35 cellular contexts compared by ENCODE assay signal in the genomic region with DNA sequence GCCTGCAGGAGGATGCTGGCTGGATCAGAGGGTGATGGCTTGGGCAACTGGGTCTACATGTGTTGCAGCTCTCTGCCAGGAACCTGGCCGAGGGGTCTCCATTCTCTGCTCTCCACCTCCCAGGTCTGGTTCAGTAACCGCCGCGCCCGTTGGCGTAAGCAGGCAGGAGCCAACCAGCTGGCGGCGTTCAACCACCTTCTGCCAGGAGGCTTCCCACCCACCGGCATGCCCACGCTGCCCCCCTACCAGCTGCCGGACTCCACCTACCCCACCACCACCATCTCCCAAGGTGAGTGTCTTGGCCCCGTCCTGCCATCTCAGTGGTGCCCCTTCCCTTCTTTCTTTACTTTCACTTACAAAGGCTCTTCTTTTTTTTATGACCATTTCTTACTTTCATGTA.
"Had no signal": no experiment of that assay in that cellular context is flagged by ENCODE, and none has a peak within 500 bp of the region (broad histone marks: within the 10 kb centered on the region; RNA-seq: fewer than 3 reads in every experiment).

No MANE protein-coding gene starts in this region.

- H3K4me2 ChIP-seq: KMS-11 had no signal

- H3K4me3 ChIP-seq: MG63 had no signal

- H3K9me3 ChIP-seq: MG63 had no signal

- H3K27ac ChIP-seq: KMS-11 had no signal

- DNase-seq: Karpas-422, Kasumi-1, KG1, MG63, MM.1S, MV-4-11, NCI-H1048, NCI-H1092, NCI-H1092 treated with DMSO at 0.1 percent for 48 hours, NCI-H1105, NCI-H1105 treated with DMSO at 0.1 percent for 48 hours, NCI-H1417, NCI-H1417 treated with DMSO at 0.1 percent for 48 hours, NCI-H1436, NCI-H1436 treated with DMSO at 0.1 percent for 48 hours, NCI-H146, NCI-H1694, NCI-H1694 treated with DMSO at 0.1 percent for 48 hours, NCI-H187, NCI-H187 treated with DMSO at 0.1 percent for 48 hours, NCI-H1930, NCI-H2029, NCI-H2029 treated with DMSO at 0.1 percent for 48 hours, NCI-H2081, NCI-H2107, NCI-H2171, NCI-H2171 treated with DMSO at 0.1 percent for 48 hours, NCI-H2227 treated with DMSO at 0.1 percent for 48 hours, NCI-H226, NCI-H345, NCI-H446, NCI-H446 treated with DMSO at 0.1 percent for 48 hours, NCI-H510A, NCI-H510A treated with DMSO at 0.1 percent for 48 hours had no signal

- H3K9ac ChIP-seq: KMS-11 had no signal

- H3K36me3 ChIP-seq: MG63 had no signal
